Comparison of ENCODE assay signal across 1 cellular context in the genomic region with DNA sequence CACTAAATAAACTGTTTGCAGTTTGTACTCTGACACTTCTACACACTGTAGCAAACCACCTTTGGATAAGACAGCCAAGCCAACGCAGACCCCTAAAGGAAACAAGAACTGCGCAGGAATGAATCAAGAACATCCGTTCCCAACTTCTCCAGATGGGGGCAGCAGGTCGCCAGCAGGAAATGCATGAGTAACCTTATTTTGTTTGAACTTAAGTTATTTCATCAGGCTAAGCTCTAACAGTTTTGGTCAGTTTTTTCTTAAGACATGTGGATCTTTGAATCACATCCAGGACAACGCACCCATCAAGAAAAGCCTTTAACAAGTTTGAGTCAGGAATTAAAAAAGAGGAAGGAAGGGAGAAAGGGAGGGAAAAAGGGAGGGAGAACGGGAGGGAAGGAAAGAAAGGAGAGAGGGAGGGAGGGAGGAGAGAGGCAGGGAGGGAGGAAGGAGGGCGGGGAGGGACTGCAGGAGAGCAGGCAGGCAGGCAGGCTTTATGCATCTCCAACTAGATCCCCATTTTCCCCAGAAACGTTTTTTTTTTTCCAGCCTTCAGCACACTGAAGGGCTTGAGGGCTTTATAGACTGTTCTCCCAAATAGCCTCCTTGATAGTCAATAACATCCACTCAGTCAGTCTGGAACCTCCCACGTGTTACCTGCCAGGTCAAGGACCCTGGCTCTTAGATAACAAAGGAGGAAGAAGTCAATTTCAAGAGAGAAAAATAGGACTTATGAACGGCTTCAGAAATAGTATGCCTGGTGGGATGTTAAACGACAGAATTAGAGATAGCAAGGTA.
A peak's percentile ranks its signal among the peaks of the same experiment; 100 is the strongest.
TF ChIP-seq lines count a peak whose summit lies in the region.

No MANE protein-coding gene starts in this region.

TF ChIP-seq in HEK293, 187 proteins besides CTCF, POLR2A, EP300 and RAD21 (continued from another document and continues in another):
- TF ChIP-seq, protein P1, sequence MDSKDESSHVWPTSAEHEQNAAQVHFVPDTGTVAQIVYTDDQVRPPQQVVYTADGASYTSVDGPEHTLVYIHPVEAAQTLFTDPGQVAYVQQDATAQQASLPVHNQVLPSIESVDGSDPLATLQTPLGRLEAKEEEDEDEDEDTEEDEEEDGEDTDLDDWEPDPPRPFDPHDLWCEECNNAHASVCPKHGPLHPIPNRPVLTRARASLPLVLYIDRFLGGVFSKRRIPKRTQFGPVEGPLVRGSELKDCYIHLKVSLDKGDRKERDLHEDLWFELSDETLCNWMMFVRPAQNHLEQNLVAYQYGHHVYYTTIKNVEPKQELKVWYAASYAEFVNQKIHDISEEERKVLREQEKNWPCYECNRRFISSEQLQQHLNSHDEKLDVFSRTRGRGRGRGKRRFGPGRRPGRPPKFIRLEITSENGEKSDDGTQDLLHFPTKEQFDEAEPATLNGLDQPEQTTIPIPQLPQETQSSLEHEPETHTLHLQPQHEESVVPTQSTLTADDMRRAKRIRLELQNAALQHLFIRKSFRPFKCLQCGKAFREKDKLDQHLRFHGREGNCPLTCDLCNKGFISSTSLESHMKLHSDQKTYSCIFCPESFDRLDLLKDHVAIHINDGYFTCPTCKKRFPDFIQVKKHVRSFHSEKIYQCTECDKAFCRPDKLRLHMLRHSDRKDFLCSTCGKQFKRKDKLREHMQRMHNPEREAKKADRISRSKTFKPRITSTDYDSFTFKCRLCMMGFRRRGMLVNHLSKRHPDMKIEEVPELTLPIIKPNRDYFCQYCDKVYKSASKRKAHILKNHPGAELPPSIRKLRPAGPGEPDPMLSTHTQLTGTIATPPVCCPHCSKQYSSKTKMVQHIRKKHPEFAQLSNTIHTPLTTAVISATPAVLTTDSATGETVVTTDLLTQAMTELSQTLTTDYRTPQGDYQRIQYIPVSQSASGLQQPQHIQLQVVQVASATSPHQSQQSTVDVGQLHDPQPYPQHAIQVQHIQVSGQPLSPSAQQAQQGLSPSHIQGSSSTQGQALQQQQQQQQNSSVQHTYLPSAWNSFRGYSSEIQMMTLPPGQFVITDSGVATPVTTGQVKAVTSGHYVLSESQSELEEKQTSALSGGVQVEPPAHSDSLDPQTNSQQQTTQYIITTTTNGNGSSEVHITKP (tag by site-specific recombination; IDR thresholded peaks at IDR 0.05): peak; percentile 46
- TF ChIP-seq WT1 (tag by site-specific recombination; IDR thresholded peaks at IDR 0.05) (peak; percentile 93), GFI1B (tag by site-specific recombination; IDR thresholded peaks at IDR 0.05) (no peak), ZNF433 (tag by site-specific recombination; IDR thresholded peaks at IDR 0.05; ENCODE audit: low read depth) (no peak), ZNF660 (tag by site-specific recombination; IDR thresholded peaks at IDR 0.05) (peak; percentile 29; the same call in 1 of the 2 replicates), GLI2 (tag by site-specific recombination; IDR thresholded peaks at IDR 0.05; ENCODE audit: borderline replicate concordance, low read depth) (no peak), ZBTB20 (tag by site-specific recombination; IDR thresholded peaks at IDR 0.05) (0 out of 2 replicates have a peak, but pooled peaks have one; percentile 16), TRIM28 (IDR thresholded peaks at IDR 0.05; ENCODE audit: borderline replicate concordance, low read length) (peak; percentile 47; the same call in 1 of the 2 replicates), SP7 (tag by site-specific recombination; IDR thresholded peaks at IDR 0.05) (peak; percentile 52; the same call in 1 of the 2 replicates), ZNF514 (tag by site-specific recombination; IDR thresholded peaks at IDR 0.05) (no peak), ZNF664 (tag by site-specific recombination; IDR thresholded peaks at IDR 0.05) (no peak), ZNF549 (tag by site-specific recombination; IDR thresholded peaks at IDR 0.05) (no peak), ZNF501 (tag by site-specific recombination; IDR thresholded peaks at IDR 0.05) (peak; percentile 48; the same call in 1 of the 2 replicates), PRDM1 (tag by site-specific recombination; IDR thresholded peaks at IDR 0.05) (peak; percentile 92), YY2 (tag by site-specific recombination; IDR thresholded peaks at IDR 0.05) (no peak), ZBTB48 (tag by site-specific recombination; IDR thresholded peaks at IDR 0.05) (peak; percentile 65), ZNF416 (tag by site-specific recombination; IDR thresholded peaks at IDR 0.05) (no peak), EGR2 (tag by site-specific recombination; IDR thresholded peaks at IDR 0.05; ENCODE audit: low read depth) (0 out of 2 replicates have a peak, but pooled peaks have one; percentile 13), ZNF558 (tag by site-specific recombination; IDR thresholded peaks at IDR 0.05) (0 out of 2 replicates have a peak, but pooled peaks have one; percentile 12), ZNF10 (tag by site-specific recombination; IDR thresholded peaks at IDR 0.05) (peak; percentile 85), ZBTB8A (tag by site-specific recombination; IDR thresholded peaks at IDR 0.05) (peak; percentile 12; the same call in 1 of the 2 replicates), ZNF394 (tag by site-specific recombination; IDR thresholded peaks at IDR 0.05; ENCODE audit: borderline replicate concordance) (no peak; the same call in 1 of the 2 replicates), ZNF2 (tag by site-specific recombination; IDR thresholded peaks at IDR 0.05) (no peak; the same call in 1 of the 2 replicates), ZBTB17 (tag by site-specific recombination; IDR thresholded peaks at IDR 0.05) (peak; percentile 69), ZNF324 (tag by site-specific recombination; IDR thresholded peaks at IDR 0.05) (0 out of 2 replicates have a peak, but pooled peaks have one; percentile 62), ZNF335 (tag by site-specific recombination; conservative IDR thresholded peaks at IDR 0.05) (peak; percentile 80), ZNF341 (tag by site-specific recombination; IDR thresholded peaks at IDR 0.05; ENCODE audit: low read depth) (no peak; the same call in 1 of the 2 replicates), ZNF785 (tag by site-specific recombination; IDR thresholded peaks at IDR 0.05) (no peak), ZNF366 (tag by site-specific recombination; conservative IDR thresholded peaks at IDR 0.05) (peak; percentile 93)
- TF ChIP-seq, protein P2, sequence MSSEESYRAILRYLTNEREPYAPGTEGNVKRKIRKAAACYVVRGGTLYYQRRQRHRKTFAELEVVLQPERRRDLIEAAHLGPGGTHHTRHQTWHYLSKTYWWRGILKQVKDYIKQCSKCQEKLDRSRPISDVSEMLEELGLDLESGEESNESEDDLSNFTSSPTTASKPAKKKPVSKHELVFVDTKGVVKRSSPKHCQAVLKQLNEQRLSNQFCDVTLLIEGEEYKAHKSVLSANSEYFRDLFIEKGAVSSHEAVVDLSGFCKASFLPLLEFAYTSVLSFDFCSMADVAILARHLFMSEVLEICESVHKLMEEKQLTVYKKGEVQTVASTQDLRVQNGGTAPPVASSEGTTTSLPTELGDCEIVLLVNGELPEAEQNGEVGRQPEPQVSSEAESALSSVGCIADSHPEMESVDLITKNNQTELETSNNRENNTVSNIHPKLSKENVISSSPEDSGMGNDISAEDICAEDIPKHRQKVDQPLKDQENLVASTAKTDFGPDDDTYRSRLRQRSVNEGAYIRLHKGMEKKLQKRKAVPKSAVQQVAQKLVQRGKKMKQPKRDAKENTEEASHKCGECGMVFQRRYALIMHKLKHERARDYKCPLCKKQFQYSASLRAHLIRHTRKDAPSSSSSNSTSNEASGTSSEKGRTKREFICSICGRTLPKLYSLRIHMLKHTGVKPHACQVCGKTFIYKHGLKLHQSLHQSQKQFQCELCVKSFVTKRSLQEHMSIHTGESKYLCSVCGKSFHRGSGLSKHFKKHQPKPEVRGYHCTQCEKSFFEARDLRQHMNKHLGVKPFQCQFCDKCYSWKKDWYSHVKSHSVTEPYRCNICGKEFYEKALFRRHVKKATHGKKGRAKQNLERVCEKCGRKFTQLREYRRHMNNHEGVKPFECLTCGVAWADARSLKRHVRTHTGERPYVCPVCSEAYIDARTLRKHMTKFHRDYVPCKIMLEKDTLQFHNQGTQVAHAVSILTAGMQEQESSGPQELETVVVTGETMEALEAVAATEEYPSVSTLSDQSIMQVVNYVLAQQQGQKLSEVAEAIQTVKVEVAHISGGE (tag by site-specific recombination; conservative IDR thresholded peaks at IDR 0.05; ENCODE audit: low read depth): peak; percentile 39; the same call in 1 of the 2 replicates
- TF ChIP-seq, protein P3, sequence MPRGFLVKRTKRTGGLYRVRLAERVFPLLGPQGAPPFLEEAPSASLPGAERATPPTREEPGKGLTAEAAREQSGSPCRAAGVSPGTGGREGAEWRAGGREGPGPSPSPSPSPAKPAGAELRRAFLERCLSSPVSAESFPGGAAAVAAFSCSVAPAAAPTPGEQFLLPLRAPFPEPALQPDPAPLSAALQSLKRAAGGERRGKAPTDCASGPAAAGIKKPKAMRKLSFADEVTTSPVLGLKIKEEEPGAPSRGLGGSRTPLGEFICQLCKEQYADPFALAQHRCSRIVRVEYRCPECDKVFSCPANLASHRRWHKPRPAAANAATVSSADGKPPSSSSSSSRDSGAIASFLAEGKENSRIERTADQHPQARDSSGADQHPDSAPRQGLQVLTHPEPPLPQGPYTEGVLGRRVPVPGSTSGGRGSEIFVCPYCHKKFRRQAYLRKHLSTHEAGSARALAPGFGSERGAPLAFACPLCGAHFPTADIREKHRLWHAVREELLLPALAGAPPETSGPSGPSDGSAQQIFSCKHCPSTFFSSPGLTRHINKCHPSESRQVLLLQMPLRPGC (tag by site-specific recombination; IDR thresholded peaks at IDR 0.05): no peak
- TF ChIP-seq, protein P4, sequence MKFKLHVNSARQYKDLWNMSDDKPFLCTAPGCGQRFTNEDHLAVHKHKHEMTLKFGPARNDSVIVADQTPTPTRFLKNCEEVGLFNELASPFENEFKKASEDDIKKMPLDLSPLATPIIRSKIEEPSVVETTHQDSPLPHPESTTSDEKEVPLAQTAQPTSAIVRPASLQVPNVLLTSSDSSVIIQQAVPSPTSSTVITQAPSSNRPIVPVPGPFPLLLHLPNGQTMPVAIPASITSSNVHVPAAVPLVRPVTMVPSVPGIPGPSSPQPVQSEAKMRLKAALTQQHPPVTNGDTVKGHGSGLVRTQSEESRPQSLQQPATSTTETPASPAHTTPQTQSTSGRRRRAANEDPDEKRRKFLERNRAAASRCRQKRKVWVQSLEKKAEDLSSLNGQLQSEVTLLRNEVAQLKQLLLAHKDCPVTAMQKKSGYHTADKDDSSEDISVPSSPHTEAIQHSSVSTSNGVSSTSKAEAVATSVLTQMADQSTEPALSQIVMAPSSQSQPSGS (tag by site-specific recombination; IDR thresholded peaks at IDR 0.05; ENCODE audit: low read depth): 0 out of 2 replicates have a peak, but pooled peaks have one; percentile 13
- TF ChIP-seq, protein P5, sequence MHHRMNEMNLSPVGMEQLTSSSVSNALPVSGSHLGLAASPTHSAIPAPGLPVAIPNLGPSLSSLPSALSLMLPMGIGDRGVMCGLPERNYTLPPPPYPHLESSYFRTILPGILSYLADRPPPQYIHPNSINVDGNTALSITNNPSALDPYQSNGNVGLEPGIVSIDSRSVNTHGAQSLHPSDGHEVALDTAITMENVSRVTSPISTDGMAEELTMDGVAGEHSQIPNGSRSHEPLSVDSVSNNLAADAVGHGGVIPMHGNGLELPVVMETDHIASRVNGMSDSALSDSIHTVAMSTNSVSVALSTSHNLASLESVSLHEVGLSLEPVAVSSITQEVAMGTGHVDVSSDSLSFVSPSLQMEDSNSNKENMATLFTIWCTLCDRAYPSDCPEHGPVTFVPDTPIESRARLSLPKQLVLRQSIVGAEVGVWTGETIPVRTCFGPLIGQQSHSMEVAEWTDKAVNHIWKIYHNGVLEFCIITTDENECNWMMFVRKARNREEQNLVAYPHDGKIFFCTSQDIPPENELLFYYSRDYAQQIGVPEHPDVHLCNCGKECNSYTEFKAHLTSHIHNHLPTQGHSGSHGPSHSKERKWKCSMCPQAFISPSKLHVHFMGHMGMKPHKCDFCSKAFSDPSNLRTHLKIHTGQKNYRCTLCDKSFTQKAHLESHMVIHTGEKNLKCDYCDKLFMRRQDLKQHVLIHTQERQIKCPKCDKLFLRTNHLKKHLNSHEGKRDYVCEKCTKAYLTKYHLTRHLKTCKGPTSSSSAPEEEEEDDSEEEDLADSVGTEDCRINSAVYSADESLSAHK (tag by site-specific recombination; IDR thresholded peaks at IDR 0.05): 0 out of 2 replicates have a peak, but pooled peaks have one; percentile 9
- TF ChIP-seq, protein P6, sequence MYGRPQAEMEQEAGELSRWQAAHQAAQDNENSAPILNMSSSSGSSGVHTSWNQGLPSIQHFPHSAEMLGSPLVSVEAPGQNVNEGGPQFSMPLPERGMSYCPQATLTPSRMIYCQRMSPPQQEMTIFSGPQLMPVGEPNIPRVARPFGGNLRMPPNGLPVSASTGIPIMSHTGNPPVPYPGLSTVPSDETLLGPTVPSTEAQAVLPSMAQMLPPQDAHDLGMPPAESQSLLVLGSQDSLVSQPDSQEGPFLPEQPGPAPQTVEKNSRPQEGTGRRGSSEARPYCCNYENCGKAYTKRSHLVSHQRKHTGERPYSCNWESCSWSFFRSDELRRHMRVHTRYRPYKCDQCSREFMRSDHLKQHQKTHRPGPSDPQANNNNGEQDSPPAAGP (tag by site-specific recombination; IDR thresholded peaks at IDR 0.05): peak; percentile 51; the same call in 1 of the 2 replicates
- TF ChIP-seq, protein P7, sequence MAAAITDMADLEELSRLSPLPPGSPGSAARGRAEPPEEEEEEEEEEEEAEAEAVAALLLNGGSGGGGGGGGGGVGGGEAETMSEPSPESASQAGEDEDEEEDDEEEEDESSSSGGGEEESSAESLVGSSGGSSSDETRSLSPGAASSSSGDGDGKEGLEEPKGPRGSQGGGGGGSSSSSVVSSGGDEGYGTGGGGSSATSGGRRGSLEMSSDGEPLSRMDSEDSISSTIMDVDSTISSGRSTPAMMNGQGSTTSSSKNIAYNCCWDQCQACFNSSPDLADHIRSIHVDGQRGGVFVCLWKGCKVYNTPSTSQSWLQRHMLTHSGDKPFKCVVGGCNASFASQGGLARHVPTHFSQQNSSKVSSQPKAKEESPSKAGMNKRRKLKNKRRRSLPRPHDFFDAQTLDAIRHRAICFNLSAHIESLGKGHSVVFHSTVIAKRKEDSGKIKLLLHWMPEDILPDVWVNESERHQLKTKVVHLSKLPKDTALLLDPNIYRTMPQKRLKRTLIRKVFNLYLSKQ (tag by site-specific recombination; IDR thresholded peaks at IDR 0.05; ENCODE audit: borderline replicate concordance): no peak
- TF ChIP-seq, protein P8, sequence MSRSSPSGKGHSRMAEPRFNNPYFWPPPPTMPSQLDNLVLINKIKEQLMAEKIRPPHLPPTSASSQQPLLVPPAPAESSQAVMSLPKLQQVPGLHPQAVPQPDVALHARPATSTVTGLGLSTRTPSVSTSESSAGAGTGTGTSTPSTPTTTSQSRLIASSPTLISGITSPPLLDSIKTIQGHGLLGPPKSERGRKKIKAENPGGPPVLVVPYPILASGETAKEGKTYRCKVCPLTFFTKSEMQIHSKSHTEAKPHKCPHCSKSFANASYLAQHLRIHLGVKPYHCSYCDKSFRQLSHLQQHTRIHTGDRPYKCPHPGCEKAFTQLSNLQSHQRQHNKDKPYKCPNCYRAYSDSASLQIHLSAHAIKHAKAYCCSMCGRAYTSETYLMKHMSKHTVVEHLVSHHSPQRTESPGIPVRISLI (tag by site-specific recombination; IDR thresholded peaks at IDR 0.05): peak; percentile 80
